1 cellular context compared by ENCODE assay signal in genomic region chr12:106957617-106958016, GRCh38.
TF ChIP-seq lines count a peak whose summit lies in the region.

No MANE protein-coding gene starts in this region.

TF ChIP-seq in HepG2, 621 proteins besides CTCF, POLR2A, EP300 and RAD21:
- TF ChIP-seq ZKSCAN1 (IDR thresholded peaks at IDR 0.05; ENCODE audit: low read length) (peak; percentile 47), ZNF770 (CRISPR knock-in tag; IDR thresholded peaks at IDR 0.05) (no peak)
TF ChIP-seq in HepG2: peak in this region for 1.
